ENCODE assay signal across 23 cellular contexts in genomic region chr5:179264053-179264540, GRCh38.
DNase-seq lines count a peak whose midpoint lies in the region; ATAC-seq and TF ChIP-seq lines count a peak whose summit lies in the region.
"Had no signal": no experiment of that assay in that cellular context is flagged by ENCODE, and none has a peak within 500 bp of the region (broad histone marks: within the 10 kb centered on the region; RNA-seq: fewer than 3 reads in every experiment).

No MANE protein-coding gene starts in this region.

- peaks cover 3% of the 10 kb centered on the region for H3K4me1 ChIP-seq in endodermal cell (ENCODE audit: control insufficient read depth, insufficient read depth, low read length)
- H3K4me1 ChIP-seq in neuronal stem cell (ENCODE audit: control insufficient read depth in 2 of 2, insufficient read depth in 1 of 2, low read depth in 1 of 2, low read length in 2 of 2) = peaks cover 0 to 11% of the 10 kb centered on the region in 2 donors
- H3K4me1 ChIP-seq: parathyroid adenoma had no signal

- H4K91ac ChIP-seq in neuronal stem cell (ENCODE audit: low read depth, low read length, poor library complexity) = no peak overlapping the region

- peak overlapping the region; percentile 89 for H2BK15ac ChIP-seq in neuronal stem cell (ENCODE audit: low read length)

- H3K4me2 ChIP-seq in neuronal stem cell (ENCODE audit: insufficient read depth, low read length, poor library complexity, severe bottlenecking) = no peak overlapping the region

- H3K4me1 Mint-ChIP-seq in natural killer cell (no peaks in the 10 kb centered on the region), endodermal cell (peaks cover 5% of the 10 kb centered on the region)
- no peaks in the 10 kb centered on the region for H3K4me1 Mint-ChIP-seq in natural killer cell treated with Interleukin-12 subunit alpha and Interleukin-12 subunit beta and Interleukin-15 and Interleukin-18, amount 100 ng/mL, for 72 hours (ENCODE audit: low read depth in 2 of 2)
- H3K4me1 Mint-ChIP-seq: CD4-positive, CD25-positive, alpha-beta regulatory T cell; central memory CD8-positive, alpha-beta T cell had no signal

- 88 to 100% methylated on average over 4 to 6 of the region's 6 CpGs for WGBS in endodermal cell (ENCODE audit: insufficient coverage in 1 of 2, insufficient read length in 1 of 2), 2 experiments
- no CpG with 5 or more reads among the region's 6 CpGs for WGBS in neuronal stem cell (ENCODE audit: extremely low coverage in 2 of 2, insufficient read length in 2 of 2, insufficient replicate concordance in 1 of 2), 2 donors

- no peak overlapping the region for H2BK5ac ChIP-seq in neuronal stem cell (ENCODE audit: low read length)

- H3K79me1 ChIP-seq in neuronal stem cell (ENCODE audit: low read depth, low read length) = peaks cover 2% of the 10 kb centered on the region

- H3K27me3 Mint-ChIP-seq in natural killer cell (ENCODE audit: low read depth in 2 of 2) = no peaks in the 10 kb centered on the region
- H3K27me3 Mint-ChIP-seq in natural killer cell treated with Interleukin-12 subunit alpha and Interleukin-12 subunit beta and Interleukin-15 and Interleukin-18, amount 100 ng/mL, for 72 hours = no peaks in the 10 kb centered on the region
- no peaks in the 10 kb centered on the region for H3K27me3 Mint-ChIP-seq in endodermal cell (ENCODE audit: insufficient read depth)

- no peak for TF ChIP-seq CTCF in natural killer cell (IDR thresholded peaks at IDR 0.05)
- no peak for TF ChIP-seq CTCF in endodermal cell (conservative IDR thresholded peaks at IDR 0.05)

- H3K9ac ChIP-seq in endodermal cell (ENCODE audit: extremely low read depth, low read length, poor library complexity, severe bottlenecking) = no peak overlapping the region
- no peak overlapping the region for H3K9ac ChIP-seq in neuronal stem cell (ENCODE audit: low read depth, low read length, poor library complexity)
- H3K9ac ChIP-seq: parathyroid adenoma had no signal

- H2BK12ac ChIP-seq in neuronal stem cell (ENCODE audit: low read length) = no peak overlapping the region

- ATAC-seq in natural killer cell = no peak
- ATAC-seq in natural killer cell treated with Interleukin-12 subunit alpha and Interleukin-12 subunit beta and Interleukin-15 and Interleukin-18, amount 100 ng/mL, for 72 hours = no peak
- no peak for ATAC-seq in HG02759 (IDR thresholded peaks at IDR 0.05; ENCODE audit: unreplicated experiment)

- peak overlapping the region; percentile 85 for H3K18ac ChIP-seq in neuronal stem cell (ENCODE audit: low read length)

- H3K4me3 ChIP-seq in endodermal cell (ENCODE audit: low read length) = no peak overlapping the region
- H3K4me3 ChIP-seq in neuronal stem cell (ENCODE audit: low read length in 2 of 2) = no peak overlapping the region

- H3K27ac Mint-ChIP-seq in natural killer cell = no peak overlapping the region
- no peak overlapping the region for H3K27ac Mint-ChIP-seq in natural killer cell treated with Interleukin-12 subunit alpha and Interleukin-12 subunit beta and Interleukin-15 and Interleukin-18, amount 100 ng/mL, for 72 hours
- no peak overlapping the region for H3K27ac Mint-ChIP-seq in endodermal cell
- H3K27ac Mint-ChIP-seq: activated naive CD4-positive, alpha-beta T cell treated with anti-CD3 and anti-CD28 coated beads for 36 hours; CD4-positive, CD25-positive, alpha-beta regulatory T cell; T-helper 2 cell treated with Interferon-gamma antibody and Interleukin-4, amounts not matched to agents 5 μg/mL and 100 μg/mL, for 36 hours had no signal

- no peak overlapping the region for H3K23ac ChIP-seq in neuronal stem cell (ENCODE audit: low read depth, low read length, poor library complexity)

- no peaks in the 10 kb centered on the region for H3K36me3 Mint-ChIP-seq in natural killer cell
- H3K36me3 Mint-ChIP-seq in natural killer cell treated with Interleukin-12 subunit alpha and Interleukin-12 subunit beta and Interleukin-15 and Interleukin-18, amount 100 ng/mL, for 72 hours = no peaks in the 10 kb centered on the region
- H3K36me3 Mint-ChIP-seq in endodermal cell (ENCODE audit: low read depth) = no peaks in the 10 kb centered on the region
- H3K36me3 Mint-ChIP-seq: CD4-positive, CD25-positive, alpha-beta regulatory T cell had no signal

- peak overlapping the region; percentile 92 for H2AK5ac ChIP-seq in neuronal stem cell (ENCODE audit: low read depth, low read length)

- H3K27me3 ChIP-seq in endodermal cell (ENCODE audit: control insufficient read depth, insufficient read depth, low read length, poor library complexity, severe bottlenecking) (no peaks in the 10 kb centered on the region), neuronal stem cell (ENCODE audit: control insufficient read depth in 3 of 3, insufficient read depth in 3 of 3, low read depth in 1 of 3, low read length in 3 of 3) (peaks cover 0 to 5% (median 0%) of the 10 kb centered on the region in 3 experiments)

- no peaks in the 10 kb centered on the region for H3K36me3 ChIP-seq in endodermal cell (ENCODE audit: control insufficient read depth, insufficient read depth, low read length)
- H3K36me3 ChIP-seq in neuronal stem cell (replicated peaks in 1 of 2; ENCODE audit: control insufficient read depth in 2 of 2, insufficient read depth in 2 of 2, low read length in 2 of 2) = no peaks in the 10 kb centered on the region

- H2AFZ ChIP-seq in neuronal stem cell (ENCODE audit: low read length) = no peak overlapping the region
- H2AFZ ChIP-seq: parathyroid adenoma had no signal

- intact Hi-C loops in natural killer cell (cut with micrococcal nuclease) = no loop called here

- no peak overlapping the region for H2BK120ac ChIP-seq in neuronal stem cell (ENCODE audit: low read depth, low read length)

- H3K27ac ChIP-seq in endodermal cell (ENCODE audit: low read depth, low read length) (no peak overlapping the region), neuronal stem cell (replicated peaks; ENCODE audit: low read length) (no peak overlapping the region)
- H3K27ac ChIP-seq: epithelial cell of prostate, parathyroid adenoma, VCaP had no signal

- no peak overlapping the region for H3K14ac ChIP-seq in neuronal stem cell (ENCODE audit: low read length)

- no peak overlapping the region for H4K8ac ChIP-seq in neuronal stem cell (ENCODE audit: low read depth, low read length)

- H3K9me3 Mint-ChIP-seq in natural killer cell (no peaks in the 10 kb centered on the region), endodermal cell (no peaks in the 10 kb centered on the region)
- H3K9me3 Mint-ChIP-seq in natural killer cell treated with Interleukin-12 subunit alpha and Interleukin-12 subunit beta and Interleukin-15 and Interleukin-18, amount 100 ng/mL, for 72 hours = no peaks in the 10 kb centered on the region
- H3K9me3 Mint-ChIP-seq: activated naive CD4-positive, alpha-beta T cell treated with anti-CD3 and anti-CD28 coated beads for 36 hours; CD4-positive, CD25-positive, alpha-beta regulatory T cell; central memory CD8-positive, alpha-beta T cell; T-helper 2 cell treated with Interferon-gamma antibody and Interleukin-4, amounts not matched to agents 5 μg/mL and 100 μg/mL, for 36 hours had no signal

- H3K4ac ChIP-seq in neuronal stem cell (ENCODE audit: low read length) = no peak overlapping the region

- H3K9me3 ChIP-seq in endodermal cell (ENCODE audit: control insufficient read depth, low read length) (no peaks in the 10 kb centered on the region), neuronal stem cell (replicated peaks in 1 of 2; ENCODE audit: control insufficient read depth in 2 of 2, insufficient read depth in 1 of 2, low read depth in 1 of 2, low read length in 2 of 2) (no peaks in the 10 kb centered on the region)

- DNase-seq in natural killer cell (peak; percentile 4), endodermal cell (peak; percentile 38), neuronal stem cell (ENCODE audit: low spot score) (no peak), mucosa of gallbladder (ENCODE audit: low spot score) (no peak), hypothalamus (lab: John Stamatoyannopoulos, UW) (no peak)
- no peak for DNase-seq in natural killer cell treated with Interleukin-12 subunit alpha and Interleukin-12 subunit beta and Interleukin-15 and Interleukin-18, amount 100 ng/mL, for 72 hours (ENCODE audit: low spot score)
- DNase-seq in activated T-cell treated with anti-CD3 and anti-CD28 coated beads, Interleukin-2, amount 50 U/mL, for 1 hour = no peak
- DNase-seq: activated naive CD4-positive, alpha-beta T cell treated with anti-CD3 and anti-CD28 coated beads for 36 hours; CD4-positive, CD25-positive, alpha-beta regulatory T cell; foreskin melanocyte; HCEC 1CT; hippocampal formation; KG1; mammary epithelial cell; NCI-H2171; NCI-H524 treated with DMSO at 0.1 percent for 48 hours; substantia nigra had no signal

- H3K4me3 Mint-ChIP-seq in natural killer cell (no peak overlapping the region), endodermal cell (no peak overlapping the region)
- H3K4me3 Mint-ChIP-seq in natural killer cell treated with Interleukin-12 subunit alpha and Interleukin-12 subunit beta and Interleukin-15 and Interleukin-18, amount 100 ng/mL, for 72 hours = no peak overlapping the region
- H3K4me3 Mint-ChIP-seq: activated naive CD4-positive, alpha-beta T cell treated with anti-CD3 and anti-CD28 coated beads for 36 hours; CD4-positive, CD25-positive, alpha-beta regulatory T cell; central memory CD8-positive, alpha-beta T cell; T-helper 2 cell treated with Interferon-gamma antibody and Interleukin-4, amounts not matched to agents 5 μg/mL and 100 μg/mL, for 36 hours had no signal

Comparison
In these comparisons a context has a peak if more than half of its experiments do, and no peak if none do; other contexts are left out.
1. DNase-seq: peak in natural killer cell (single experiment) and endodermal cell (single experiment); none in natural killer cell treated with Interleukin-12 subunit alpha and Interleukin-12 subunit beta and Interleukin-15 and Interleukin-18, amount 100 ng/mL, for 72 hours (single experiment), neuronal stem cell (single experiment), mucosa of gallbladder (single experiment), activated T-cell treated with anti-CD3 and anti-CD28 coated beads, Interleukin-2, amount 50 U/mL, for 1 hour (single experiment) and hypothalamus (0 of 51).